1 cellular context compared by ENCODE assay signal in the genomic region with DNA sequence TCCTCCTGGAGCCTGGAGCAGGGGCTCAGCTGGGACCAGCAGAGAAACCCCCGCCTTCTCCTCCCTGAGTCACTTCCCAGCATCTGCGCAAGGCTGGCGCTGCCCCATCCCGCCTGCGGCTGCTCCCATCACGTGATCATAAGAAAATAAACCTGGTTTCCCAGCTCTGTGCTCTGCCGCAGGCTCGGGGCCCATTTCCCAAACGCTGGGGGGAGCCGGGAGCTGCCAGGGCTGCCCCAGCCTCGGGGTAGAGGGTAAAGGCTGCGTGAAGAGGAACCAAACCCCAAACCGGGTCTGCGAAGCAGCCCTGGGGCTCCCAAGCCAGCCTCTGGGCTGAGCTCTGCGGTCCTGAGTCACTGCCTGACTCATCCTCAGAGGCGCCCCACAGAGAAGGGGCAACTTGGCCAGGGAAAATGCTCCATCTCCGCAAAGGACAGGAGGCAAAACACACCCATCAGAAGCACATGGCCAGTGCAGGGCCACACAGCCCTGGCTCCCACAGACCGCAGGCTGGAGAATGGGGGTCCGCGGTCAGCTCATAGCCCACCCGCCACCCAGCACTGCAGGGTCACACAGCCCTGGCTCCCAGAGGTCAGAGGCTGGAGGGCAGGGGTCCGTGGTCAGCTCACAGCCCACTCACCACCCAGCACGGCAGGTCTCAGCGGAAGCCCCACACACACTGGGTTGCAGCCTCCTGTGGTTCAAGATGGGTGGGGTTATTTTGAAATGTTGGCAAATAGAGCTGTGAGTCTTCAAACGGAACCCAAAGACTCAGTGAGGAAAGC.
TF ChIP-seq lines count a peak whose summit lies in the region.

No MANE protein-coding gene starts in this region.

TF ChIP-seq in H1, 55 proteins besides CTCF, POLR2A, EP300 and RAD21 (continued from another document):
- TF ChIP-seq JUN (IDR thresholded peaks at IDR 0.05; ENCODE audit: low read depth, low read length): peak; percentile 62; the same call in 1 of the 2 replicates
- no peak for TF ChIP-seq SRF (IDR thresholded peaks at IDR 0.05; ENCODE audit: low read depth, low read length)
- 0 out of 2 replicates have a peak, but pooled peaks have one; percentile 5 for TF ChIP-seq TAF1 (IDR thresholded peaks at IDR 0.05; ENCODE audit: low read depth, low read length)
- no peak for TF ChIP-seq BCL11A (IDR thresholded peaks at IDR 0.05; ENCODE audit: low read depth in 2 of 2, low read length in 2 of 2)
- no peak for TF ChIP-seq CBX8 (IDR thresholded peaks at IDR 0.05; ENCODE audit: borderline replicate concordance, low read depth, low read length)
- peak; percentile 95 for TF ChIP-seq BACH1 (IDR thresholded peaks at IDR 0.05; ENCODE audit: low read length)
- TF ChIP-seq FOSL1 (IDR thresholded peaks at IDR 0.05; ENCODE audit: insufficient read depth, low read depth, low read length): no peak
- peak; percentile 88 for TF ChIP-seq ASH2L (IDR thresholded peaks at IDR 0.05; ENCODE audit: low read length)
- no peak for TF ChIP-seq CEBPB (IDR thresholded peaks at IDR 0.05; ENCODE audit: low read depth, low read length)
- no peak for TF ChIP-seq GTF2F1 (IDR thresholded peaks at IDR 0.05; ENCODE audit: borderline replicate concordance, low read depth, low read length)
- no peak for TF ChIP-seq BRCA1 (IDR thresholded peaks at IDR 0.05; ENCODE audit: low read depth, low read length)
- no peak for TF ChIP-seq CBX5 (IDR thresholded peaks at IDR 0.05; ENCODE audit: low read depth, low read length)
